ENCODE assay signal across 20 cellular contexts in genomic region chr14:89379891-89380820, GRCh38. TPM values are rescaled to one million over a fixed set of nuclear protein-coding genes. Genes with fewer than 3 reads are reported as not detected.
A peak's percentile ranks its signal among the peaks of the same experiment; 100 is the strongest.
DNase-seq lines count a peak whose midpoint lies in the region; ATAC-seq, FAIRE-seq and TF ChIP-seq lines count a peak whose summit lies in the region.
"Had no signal": no experiment of that assay in that cellular context is flagged by ENCODE, and none has a peak within 500 bp of the region (broad histone marks: within the 10 kb centered on the region; RNA-seq: fewer than 3 reads in every experiment).

No MANE protein-coding gene starts in this region.

- no peak overlapping the region for H2AFZ ChIP-seq in SU-DHL-6 (ENCODE audit: low read depth, low read length, severe bottlenecking)
- H2AFZ ChIP-seq: PC-9 had no signal

- FAIRE-seq in HTR-8/SVneo (lab: Jason Lieb, UNC): no peak

- CTCF ChIA-PET in naive thymus-derived CD4-positive, alpha-beta T cell (lab: Charles Lee): interaction anchor here (0.6 kb wide), 1 partner anchor 30 kb away, joined by 3 read pairs; no protein-coding TSS in a partner anchor
- CTCF ChIA-PET in activated CD8-positive, alpha-beta T cell treated with anti-CD3 and anti-CD28 coated beads, Interleukin-2, amount 10 ng/mL, durations not matched to agents 7 days and 5 days (lab: Charles Lee): interaction anchor here (1.2 kb wide), 1 partner anchor 38 kb away, joined by 3 read pairs; no protein-coding TSS in a partner anchor

- H3K9me3 ChIP-seq in BLaER1: peaks cover 31% of the 10 kb centered on the region
- H3K9me3 ChIP-seq in SU-DHL-6 (ENCODE audit: insufficient read depth, low read length): peaks cover 10% of the 10 kb centered on the region; the same call in 1 of the 2 replicates
- peaks cover 0 to 9% (median 6%) of the 10 kb centered on the region in 3 experiments for H3K9me3 ChIP-seq in naive thymus-derived CD4-positive, alpha-beta T cell (ENCODE audit: control insufficient read depth in 2 of 3, low read length in 3 of 3)

- TF ChIP-seq CTCF in SU-DHL-6 (IDR thresholded peaks at IDR 0.05; ENCODE audit: insufficient read depth, low read length, poor library complexity, severe bottlenecking): no peak

- peaks cover 92% of the 10 kb centered on the region for H3K79me2 ChIP-seq in SU-DHL-6 (ENCODE audit: insufficient read depth, low read length)

- H3K4me3 Mint-ChIP-seq in naive thymus-derived CD4-positive, alpha-beta T cell: peak overlapping the region in 1 of 10 donors; percentile 11
- H3K4me3 Mint-ChIP-seq in activated CD8-positive, alpha-beta T cell treated with anti-CD3 and anti-CD28 coated beads, Interleukin-2, amount 10 ng/mL, durations not matched to agents 7 days and 5 days: no peak overlapping the region
- H3K4me3 Mint-ChIP-seq: CD4-positive, CD25-positive, alpha-beta regulatory T cell had no signal

- peaks cover 51% of the 10 kb centered on the region for H3K4me1 ChIP-seq in BLaER1
- no peaks in the 10 kb centered on the region for H3K4me1 ChIP-seq in naive thymus-derived CD4-positive, alpha-beta T cell (ENCODE audit: control insufficient read depth in 2 of 2, insufficient read depth in 2 of 2, low read length in 2 of 2)

- H3K9ac ChIP-seq in BLaER1 (no peak overlapping the region), SU-DHL-6 (ENCODE audit: low read length) (no peak overlapping the region)

- H3K27me3 ChIP-seq in BLaER1 (no peaks in the 10 kb centered on the region), SU-DHL-6 (ENCODE audit: low read length) (no peaks in the 10 kb centered on the region)
- no peaks in the 10 kb centered on the region for H3K27me3 ChIP-seq in naive thymus-derived CD4-positive, alpha-beta T cell (ENCODE audit: control insufficient read depth in 2 of 2, insufficient read depth in 2 of 2, low read length in 2 of 2)

- H3K4me3 ChIP-seq in BLaER1 (peak overlapping the region; percentile 20; the same call in 1 of the 2 replicates), SU-DHL-6 (ENCODE audit: insufficient read depth, low read length, poor library complexity, severe bottlenecking) (no peak overlapping the region)
- H3K4me3 ChIP-seq in naive thymus-derived CD4-positive, alpha-beta T cell (ENCODE audit: low read length): no peak overlapping the region
- H3K4me3 ChIP-seq: PC-9 had no signal

- peaks cover 0 to 29% (median 12%) of the 10 kb centered on the region in 11 donors for H3K9me3 Mint-ChIP-seq in naive thymus-derived CD4-positive, alpha-beta T cell
- peaks cover 5% of the 10 kb centered on the region for H3K9me3 Mint-ChIP-seq in activated CD8-positive, alpha-beta T cell treated with anti-CD3 and anti-CD28 coated beads, Interleukin-2, amount 10 ng/mL, durations not matched to agents 7 days and 5 days (ENCODE audit: insufficient read depth)

- H3K27me3 Mint-ChIP-seq in naive thymus-derived CD4-positive, alpha-beta T cell: no peaks in the 10 kb centered on the region
- H3K27me3 Mint-ChIP-seq in activated CD8-positive, alpha-beta T cell treated with anti-CD3 and anti-CD28 coated beads, Interleukin-2, amount 10 ng/mL, durations not matched to agents 7 days and 5 days (ENCODE audit: low read depth): no peaks in the 10 kb centered on the region
- H3K27me3 Mint-ChIP-seq: CD4-positive, CD25-positive, alpha-beta regulatory T cell had no signal

- DNase-seq in activated effector memory CD4-positive, alpha-beta T cell treated with anti-CD3 and anti-CD28 coated beads, Interleukin-2, amount 50 U/mL, for 16 hours: peak; percentile 36
- no peak for DNase-seq in activated effector memory CD4-positive, alpha-beta T cell treated with Interleukin-2 at 50 U/mL for 16 hours
- no peak for DNase-seq in naive thymus-derived CD4-positive, alpha-beta T cell
- no peak for DNase-seq in HTR-8/SVneo (ENCODE audit: insufficient read length, low spot score)
- no peak for DNase-seq in NCI-H82 treated with DMSO at 0.1 percent for 48 hours (lab: John Stamatoyannopoulos, UW; ENCODE audit: unreplicated experiment)
- DNase-seq in activated CD8-positive, alpha-beta T cell treated with anti-CD3 and anti-CD28 coated beads, Interleukin-2, amount 10 ng/mL, durations not matched to agents 7 days and 5 days: no peak
- DNase-seq: AML-193; CD4-positive, CD25-positive, alpha-beta regulatory T cell; DMS153; GDM1; HCEC 1CT; NCI-H1417 treated with DMSO at 0.1 percent for 48 hours; NCI-H1930; NCI-H345; PC-9; SIG-M5 had no signal

- H3K4me1 Mint-ChIP-seq in naive thymus-derived CD4-positive, alpha-beta T cell: peaks cover 25 to 75% (median 60%) of the 10 kb centered on the region in 7 donors
- H3K4me1 Mint-ChIP-seq in activated CD8-positive, alpha-beta T cell treated with anti-CD3 and anti-CD28 coated beads, Interleukin-2, amount 10 ng/mL, durations not matched to agents 7 days and 5 days (ENCODE audit: low read depth): peaks cover 9% of the 10 kb centered on the region

- no peaks in the 10 kb centered on the region for H3K9me2 ChIP-seq in SU-DHL-6 (replicated peaks; ENCODE audit: insufficient read depth, low read length)

- POLR2A ChIA-PET in naive thymus-derived CD4-positive, alpha-beta T cell (lab: Charles Lee): interaction anchor here (0.6 kb wide), 1 partner anchor 1256 kb away, joined by 4 read pairs; no protein-coding TSS in a partner anchor
- POLR2A ChIA-PET in activated CD8-positive, alpha-beta T cell treated with anti-CD3 and anti-CD28 coated beads, Interleukin-2, amount 10 ng/mL, durations not matched to agents 7 days and 5 days (lab: Charles Lee): no interaction called here

- H3K36me3 ChIP-seq in BLaER1 (peaks cover 41% of the 10 kb centered on the region), SU-DHL-6 (ENCODE audit: low read length) (peaks cover 14% of the 10 kb centered on the region)
- H3K36me3 ChIP-seq in naive thymus-derived CD4-positive, alpha-beta T cell (ENCODE audit: control insufficient read depth in 2 of 3, insufficient read depth in 3 of 3, low read length in 3 of 3): peaks cover 0 to 11% (median 0%) of the 10 kb centered on the region in 3 experiments

- intact Hi-C loops in naive thymus-derived CD4-positive, alpha-beta T cell (cut with micrococcal nuclease): no loop called here

- H3K27ac ChIP-seq in BLaER1: no peak overlapping the region
- H3K27ac ChIP-seq in SU-DHL-6 (ENCODE audit: low read depth, low read length): peak overlapping the region; percentile 99
- no peak overlapping the region for H3K27ac ChIP-seq in naive thymus-derived CD4-positive, alpha-beta T cell (ENCODE audit: low read depth, low read length)
- H3K27ac ChIP-seq: 22Rv1, PC-9, RWPE1 had no signal

- no peak overlapping the region for H3K4me2 ChIP-seq in BLaER1
- H3K4me2 ChIP-seq in SU-DHL-6 (ENCODE audit: low read depth, low read length, poor library complexity, severe bottlenecking): no peak overlapping the region
- H3K4me2 ChIP-seq: PC-9 had no signal

- peaks cover 41% of the 10 kb centered on the region for H4K20me1 ChIP-seq in BLaER1
- H4K20me1 ChIP-seq in SU-DHL-6 (ENCODE audit: low read depth, low read length): no peaks in the 10 kb centered on the region

- H3K36me3 Mint-ChIP-seq in naive thymus-derived CD4-positive, alpha-beta T cell: peaks cover 19 to 50% (median 43%) of the 10 kb centered on the region in 5 donors
- H3K36me3 Mint-ChIP-seq in activated CD8-positive, alpha-beta T cell treated with anti-CD3 and anti-CD28 coated beads, Interleukin-2, amount 10 ng/mL, durations not matched to agents 7 days and 5 days (ENCODE audit: low read depth): peaks cover 57% of the 10 kb centered on the region

- H3K27ac Mint-ChIP-seq in naive thymus-derived CD4-positive, alpha-beta T cell: peak overlapping the region in 6 of 9 donors; percentile 5 to 69 (median 28)
- H3K27ac Mint-ChIP-seq in activated CD8-positive, alpha-beta T cell treated with anti-CD3 and anti-CD28 coated beads, Interleukin-2, amount 10 ng/mL, durations not matched to agents 7 days and 5 days: no peak overlapping the region

- ATAC-seq in naive thymus-derived CD4-positive, alpha-beta T cell: no peak
- no peak for ATAC-seq in activated CD8-positive, alpha-beta T cell treated with anti-CD3 and anti-CD28 coated beads, Interleukin-2, amount 10 ng/mL, durations not matched to agents 7 days and 5 days

- H3F3A ChIP-seq in SU-DHL-6 (ENCODE audit: insufficient read depth): peaks cover 30% of the 10 kb centered on the region

RNA-seq across cellular contexts. Expression of gene FOXN3, which starts 36.9 kb away (rescaled TPM):
- total RNA-seq in naive thymus-derived CD4-positive, alpha-beta T cell: 100 to 1,000 TPM; 103 to 192 (median 149) TPM
- 100 to 1,000 TPM; 120 to 156 TPM for polyA plus RNA-seq in naive thymus-derived CD4-positive, alpha-beta T cell
- 10 to 100 TPM; 70.3 to 72.7 TPM for total RNA-seq in activated CD8-positive, alpha-beta T cell treated with anti-CD3 and anti-CD28 coated beads, Interleukin-2, amount 10 ng/mL, durations not matched to agents 7 days and 5 days
